8 cellular contexts compared by ENCODE assay signal in genomic region chr2:10141736-10142639, GRCh38. TPM values are rescaled to one million over a fixed set of nuclear protein-coding genes. Genes with fewer than 3 reads are reported as not detected.
DNase-seq lines count a peak whose midpoint lies in the region; ATAC-seq and TF ChIP-seq lines count a peak whose summit lies in the region.

No MANE protein-coding gene starts in this region.

- H3K27ac ChIP-seq in RWPE2 (ENCODE audit: poor library complexity, severe bottlenecking) = no peak overlapping the region

- peaks cover 8% of the 10 kb centered on the region for H3K4me1 ChIP-seq in RWPE2 (ENCODE audit: insufficient read depth, poor library complexity, severe bottlenecking)

- no peaks in the 10 kb centered on the region for H3K36me3 Mint-ChIP-seq in naive thymus-derived CD8-positive, alpha-beta T cell

- peak overlapping the region in 6 of 10 donors; percentile 54 to 76 (median 68) for H3K4me3 Mint-ChIP-seq in naive thymus-derived CD8-positive, alpha-beta T cell

- no peaks in the 10 kb centered on the region for H3K9me3 ChIP-seq in RWPE2 (ENCODE audit: severe bottlenecking)

- POLR2A ChIA-PET in naive thymus-derived CD8-positive, alpha-beta T cell (lab: Charles Lee) = interaction anchor here (0.5 kb wide), 1 partner anchor 289 kb away, joined by 4 read pairs; no protein-coding TSS in a partner anchor

- H3K36me3 ChIP-seq in RWPE2 (ENCODE audit: low read depth) = no peaks in the 10 kb centered on the region

- H3K27me3 ChIP-seq in RWPE2 (ENCODE audit: insufficient read depth, poor library complexity, severe bottlenecking) = no peaks in the 10 kb centered on the region

- H3K4me1 Mint-ChIP-seq in naive thymus-derived CD8-positive, alpha-beta T cell = peaks cover 9 to 29% (median 20%) of the 10 kb centered on the region in 4 donors

- peak; percentile 29; the same call in 1 of the 3 replicates for ATAC-seq in RWPE2 (ENCODE audit: low read depth)
- ATAC-seq in naive thymus-derived CD8-positive, alpha-beta T cell = peak; percentile 60 to 84
- no peak for ATAC-seq in GM21390 (IDR thresholded peaks at IDR 0.05; ENCODE audit: unreplicated experiment)

- peak overlapping the region in 6 of 10 donors; percentile 58 to 90 (median 66) for H3K27ac Mint-ChIP-seq in naive thymus-derived CD8-positive, alpha-beta T cell

- no peaks in the 10 kb centered on the region for H3K9me3 Mint-ChIP-seq in naive thymus-derived CD8-positive, alpha-beta T cell

- peak; percentile 42 for TF ChIP-seq CTCF in RWPE2 (IDR thresholded peaks at IDR 0.05; ENCODE audit: poor library complexity, severe bottlenecking)

- no peak overlapping the region for H3K4me3 ChIP-seq in RWPE2 (ENCODE audit: severe bottlenecking)

- DNase-seq in NCI-H1092 treated with DMSO at 0.1 percent for 48 hours (lab: John Stamatoyannopoulos, UW) (peak; percentile 18), NCI-H1092 (lab: John Stamatoyannopoulos, UW) (no peak), RWPE2 (ENCODE audit: low spot score) (peak; percentile 55), cerebellum (ENCODE audit: low spot score) (peak; percentile 54), superior temporal gyrus (ENCODE audit: extremely low spot score) (no peak), RKO (ENCODE audit: low spot score) (no peak)
- DNase-seq in naive thymus-derived CD8-positive, alpha-beta T cell = peak in 3 of 10 donors; percentile 37 to 54 (median 52)

- peaks cover 0 to 2% (median 0%) of the 10 kb centered on the region in 5 donors for H3K27me3 Mint-ChIP-seq in naive thymus-derived CD8-positive, alpha-beta T cell

RNA-seq across cellular contexts. Expression of gene RRM2, which starts 19.4 kb away (rescaled TPM):
- total RNA-seq in cerebellum = 18.6 TPM
- 1 to 10 TPM in 1 of 2 experiments, under 1 TPM in 1; 0.66 to 1.4 TPM for total RNA-seq in naive thymus-derived CD8-positive, alpha-beta T cell
- polyA plus RNA-seq in naive thymus-derived CD8-positive, alpha-beta T cell = under 1 TPM in 1 of 3 donors, not detected in 2; 0.58 TPM

Comparison
In these comparisons a context has a peak if more than half of its experiments do, and no peak if none do; other contexts are left out.
1. DNase-seq: peak in NCI-H1092 treated with DMSO at 0.1 percent for 48 hours (single experiment), RWPE2 (single experiment) and cerebellum (single experiment); none in NCI-H1092 (single experiment), superior temporal gyrus (single experiment) and RKO (single experiment).